Comparison of ENCODE assay signal across 3 cellular contexts in genomic region chr2:129002751-129003150, GRCh38.
"Had no signal": no experiment of that assay in that cellular context is flagged by ENCODE, and none has a peak within 500 bp of the region (broad histone marks: within the 10 kb centered on the region; RNA-seq: fewer than 3 reads in every experiment).

No MANE protein-coding gene starts in this region.

- DNase-seq: IMR-90 had no signal

- H3K4me3 ChIP-seq: K562 had no signal

- H3K27ac ChIP-seq: HL-60 had no signal
